Comparison of ENCODE assay signal across 8 cellular contexts in genomic region chr2:86194751-86195054, GRCh38. TPM values are rescaled to one million over a fixed set of nuclear protein-coding genes. Genes with fewer than 3 reads are reported as not detected.
A peak's percentile ranks its signal among the peaks of the same experiment; 100 is the strongest.
DNase-seq lines count a peak whose midpoint lies in the region; ATAC-seq and TF ChIP-seq lines count a peak whose summit lies in the region.

No MANE protein-coding gene starts in this region.

- H2AFZ ChIP-seq in smooth muscle cell (ENCODE audit: low read depth) = peak overlapping the region; percentile 70

- ATAC-seq in GM18505 (IDR thresholded peaks at IDR 0.05; ENCODE audit: unreplicated experiment) = no peak

- H3K4me1 ChIP-seq in iPS-18a (ENCODE audit: control insufficient read depth, low read depth, low read length) (peaks cover 7% of the 10 kb centered on the region), smooth muscle cell (ENCODE audit: low read depth) (peaks cover 11% of the 10 kb centered on the region)

- H3K27me3 ChIP-seq in iPS-18a (ENCODE audit: control insufficient read depth, insufficient read depth, low read length) (no peaks in the 10 kb centered on the region), smooth muscle cell (ENCODE audit: low read depth) (no peaks in the 10 kb centered on the region)

- peaks cover 13% of the 10 kb centered on the region for H3F3A ChIP-seq in smooth muscle cell (ENCODE audit: low read depth)

- H3K9me3 ChIP-seq in iPS-18a (ENCODE audit: control insufficient read depth, low read depth, low read length) (no peaks in the 10 kb centered on the region), smooth muscle cell (replicated peaks; ENCODE audit: low read depth) (no peaks in the 10 kb centered on the region)

- peaks cover 9% of the 10 kb centered on the region for H3K36me3 Mint-ChIP-seq in activated naive CD4-positive, alpha-beta T cell treated with anti-CD3 and anti-CD28 coated beads, Interleukin-2, amount 50 U/mL, for 24 hours
- peaks cover 8% of the 10 kb centered on the region for H3K36me3 Mint-ChIP-seq in activated naive CD8-positive, alpha-beta T cell

- H3K36me3 ChIP-seq in iPS-18a (ENCODE audit: control insufficient read depth, low read depth, low read length) = peaks cover 11% of the 10 kb centered on the region
- no peaks in the 10 kb centered on the region for H3K36me3 ChIP-seq in smooth muscle cell (ENCODE audit: low read depth)

- DNase-seq in activated naive CD4-positive, alpha-beta T cell treated with anti-CD3 and anti-CD28 coated beads, Interleukin-2, amount 50 U/mL, for 16 hours = no peak
- DNase-seq in smooth muscle cell (lab: John Stamatoyannopoulos, UW; ENCODE audit: unreplicated experiment) = no peak
- DNase-seq in stimulated activated CD4-positive, alpha-beta T cell treated with anti-CD3 and anti-CD28 coated beads, Interleukin-2, amount 100 ng/mL, for 24 hours = no peak
- no peak for DNase-seq in stimulated activated CD4-positive, alpha-beta T cell treated with anti-CD3 and anti-CD28 coated beads, Interleukin-2, amount 100 ng/mL, for 48 hours

- peak overlapping the region; percentile 98 for H3K27ac Mint-ChIP-seq in activated naive CD4-positive, alpha-beta T cell treated with anti-CD3 and anti-CD28 coated beads, Interleukin-2, amount 50 U/mL, for 24 hours
- peak overlapping the region; percentile 93 for H3K27ac Mint-ChIP-seq in activated naive CD8-positive, alpha-beta T cell

- H3K9me3 Mint-ChIP-seq in activated naive CD4-positive, alpha-beta T cell treated with anti-CD3 and anti-CD28 coated beads, Interleukin-2, amount 50 U/mL, for 24 hours = no peaks in the 10 kb centered on the region
- H3K9me3 Mint-ChIP-seq in activated naive CD8-positive, alpha-beta T cell (ENCODE audit: low read depth) = no peaks in the 10 kb centered on the region

- peaks cover 55% of the 10 kb centered on the region for H3K79me2 ChIP-seq in smooth muscle cell (ENCODE audit: low read depth)

- H3K4me2 ChIP-seq in smooth muscle cell = peak overlapping the region; percentile 96

- peaks cover 58% of the 10 kb centered on the region for H3K4me1 Mint-ChIP-seq in activated naive CD4-positive, alpha-beta T cell treated with anti-CD3 and anti-CD28 coated beads, Interleukin-2, amount 50 U/mL, for 24 hours
- peaks cover 59% of the 10 kb centered on the region for H3K4me1 Mint-ChIP-seq in activated naive CD8-positive, alpha-beta T cell (ENCODE audit: low read depth)

- peaks cover 49% of the 10 kb centered on the region for H4K20me1 ChIP-seq in smooth muscle cell (ENCODE audit: low read depth)

- H3K4me3 Mint-ChIP-seq in activated naive CD4-positive, alpha-beta T cell treated with anti-CD3 and anti-CD28 coated beads, Interleukin-2, amount 50 U/mL, for 24 hours = peak overlapping the region; percentile 95
- peak overlapping the region; percentile 92 for H3K4me3 Mint-ChIP-seq in activated naive CD8-positive, alpha-beta T cell

- TF ChIP-seq POLR2A in GM18505 (IDR thresholded peaks at IDR 0.05; ENCODE audit: borderline replicate concordance, extremely low read depth, insufficient read depth, insufficient read length) = no peak

- TF ChIP-seq CTCF in smooth muscle cell (IDR thresholded peaks at IDR 0.05; ENCODE audit: borderline replicate concordance, insufficient read depth, poor library complexity, severe bottlenecking) = no peak

- H3K27me3 Mint-ChIP-seq in activated naive CD4-positive, alpha-beta T cell treated with anti-CD3 and anti-CD28 coated beads, Interleukin-2, amount 50 U/mL, for 24 hours = no peaks in the 10 kb centered on the region
- H3K27me3 Mint-ChIP-seq in activated naive CD8-positive, alpha-beta T cell = no peaks in the 10 kb centered on the region

- H3K4me3 ChIP-seq in iPS-18a (ENCODE audit: low read length) (peak overlapping the region; percentile 91), smooth muscle cell (peak overlapping the region; percentile 93)

- under 1% methylated on average over 17 of the region's 17 CpGs for WGBS in smooth muscle cell (ENCODE audit: low lambda C conversion rate)

- H3K27ac ChIP-seq in iPS-18a (ENCODE audit: low read length) (peak overlapping the region; percentile 55), smooth muscle cell (ENCODE audit: low read depth) (peak overlapping the region; percentile 96)

- H3K9ac ChIP-seq in iPS-18a (ENCODE audit: low read length) (peak overlapping the region; percentile 92), smooth muscle cell (ENCODE audit: low read depth) (peak overlapping the region; percentile 55)

RNA-seq across cellular contexts. Expression of gene IMMT, which starts 0.6 kb away (rescaled TPM):
- 66.4 and 71.1 TPM in 2 replicates for total RNA-seq in smooth muscle cell
- 74.5 and 77.2 TPM in 2 replicates for polyA plus RNA-seq in smooth muscle cell

RNA-seq across cellular contexts. Expression of gene MRPL35, which starts 4.6 kb away (rescaled TPM):
- total RNA-seq in smooth muscle cell = 37.6 and 49.0 TPM in 2 replicates
- polyA plus RNA-seq in smooth muscle cell = 27.9 and 31.9 TPM in 2 replicates
